ENCODE assay signal across 29 cellular contexts in the genomic region with DNA sequence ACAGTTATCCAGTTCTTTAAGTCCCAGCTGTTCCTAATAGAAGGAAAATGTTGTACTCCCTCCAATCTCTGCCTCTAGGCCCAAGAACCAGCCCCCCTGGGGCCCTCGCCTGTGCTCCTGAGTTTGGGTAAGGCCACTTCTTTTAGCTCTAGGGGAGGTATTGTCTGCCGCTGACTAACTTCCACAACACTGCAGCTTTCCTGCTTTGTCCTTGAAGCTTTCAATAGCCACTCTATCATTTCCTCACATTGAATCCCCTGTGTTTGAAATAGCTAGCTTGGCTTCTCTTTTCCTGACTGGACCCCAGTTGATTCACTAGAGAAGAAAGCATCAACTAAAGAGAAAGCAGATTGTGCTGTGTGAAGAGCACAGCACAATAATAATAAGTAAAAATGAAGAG. TPM values are rescaled to one million over a fixed set of nuclear protein-coding genes. Genes with fewer than 3 reads are reported as not detected.
DNase-seq lines count a peak whose midpoint lies in the region; ATAC-seq and TF ChIP-seq lines count a peak whose summit lies in the region.
"Had no signal": no experiment of that assay in that cellular context is flagged by ENCODE, and none has a peak within 500 bp of the region (broad histone marks: within the 10 kb centered on the region; RNA-seq: fewer than 3 reads in every experiment).

No MANE protein-coding gene starts in this region.

- H3K14ac ChIP-seq in neuronal stem cell (ENCODE audit: low read length) = no peak overlapping the region

- 84% methylated on average over 2 of the region's 2 CpGs; no CpG with 5 or more reads in 1 of the 2 experiments for WGBS in endodermal cell (ENCODE audit: insufficient coverage in 1 of 2, insufficient read length in 1 of 2), 2 experiments
- WGBS in neuronal stem cell (ENCODE audit: extremely low coverage in 2 of 2, insufficient read length in 2 of 2, insufficient replicate concordance in 1 of 2), 2 donors = no CpG with 5 or more reads among the region's 2 CpGs

- no peak overlapping the region for H3K4me3 Mint-ChIP-seq in HFFc6
- no peak overlapping the region for H3K4me3 Mint-ChIP-seq in endodermal cell
- H3K4me3 Mint-ChIP-seq: IgD-negative memory B cell, immature natural killer cell, nephron progenitor cell had no signal

- ATAC-seq in Panc1 (no peak), HG03045 (IDR thresholded peaks at IDR 0.05; ENCODE audit: unreplicated experiment) (no peak), GM21825 (IDR thresholded peaks at IDR 0.05; ENCODE audit: unreplicated experiment) (no peak), GM19452 (IDR thresholded peaks at IDR 0.05; ENCODE audit: unreplicated experiment) (no peak)

- H2BK120ac ChIP-seq in neuronal stem cell (ENCODE audit: low read depth, low read length) = no peak overlapping the region

- H4K8ac ChIP-seq in neuronal stem cell (ENCODE audit: low read depth, low read length) = no peak overlapping the region

- in situ Hi-C loops in Panc1 (cut with HindIII; ENCODE audit: low pct_unique_long_range_greater_than_20kb, low sequenced_read_pairs) = no loop called here

- H3K9me3 Mint-ChIP-seq in HFFc6 (no peaks in the 10 kb centered on the region), endodermal cell (no peaks in the 10 kb centered on the region)
- H3K9me3 Mint-ChIP-seq: immature natural killer cell had no signal

- no peak for TF ChIP-seq CTCF in HFFc6 (IDR thresholded peaks at IDR 0.05)
- no peak for TF ChIP-seq CTCF in Panc1 (IDR thresholded peaks at IDR 0.05)
- TF ChIP-seq CTCF in endodermal cell (conservative IDR thresholded peaks at IDR 0.05) = no peak

- H3K36me3 ChIP-seq in Panc1 (ENCODE audit: control insufficient read depth, insufficient read depth, low read length) (no peaks in the 10 kb centered on the region), endodermal cell (ENCODE audit: control insufficient read depth, insufficient read depth, low read length) (no peaks in the 10 kb centered on the region), neuronal stem cell (replicated peaks in 1 of 2; ENCODE audit: control insufficient read depth in 2 of 2, insufficient read depth in 2 of 2, low read length in 2 of 2) (no peaks in the 10 kb centered on the region)
- H3K36me3 ChIP-seq: BLaER1 treated with 17β-estradiol and CSF1 and Interleukin-3, amounts not matched to agents 10 nM and 100 nM; right atrium auricular region; suprapubic skin had no signal

- no peak overlapping the region for H2BK5ac ChIP-seq in neuronal stem cell (ENCODE audit: low read length)

- POLR2A ChIA-PET in Panc1 (lab: Charles Lee) = no interaction called here

- H3K27me3 Mint-ChIP-seq in HFFc6 (ENCODE audit: insufficient read depth) (no peaks in the 10 kb centered on the region; the same call in 1 of the 2 replicates), endodermal cell (ENCODE audit: insufficient read depth) (no peaks in the 10 kb centered on the region)

- H3K27ac ChIP-seq in Panc1 (ENCODE audit: low read length) (peak overlapping the region; percentile 62; the same call in 1 of the 2 replicates), endodermal cell (ENCODE audit: low read depth, low read length) (no peak overlapping the region), neuronal stem cell (replicated peaks; ENCODE audit: low read length) (peak overlapping the region; percentile 37)
- H3K27ac ChIP-seq: BLaER1 treated with 17β-estradiol and CSF1 and Interleukin-3, amounts not matched to agents 10 nM and 100 nM; dorsolateral prefrontal cortex; parathyroid adenoma; right atrium auricular region had no signal

- no peaks in the 10 kb centered on the region for H3K79me1 ChIP-seq in neuronal stem cell (ENCODE audit: low read depth, low read length)

- no peak overlapping the region for H3K23ac ChIP-seq in neuronal stem cell (ENCODE audit: low read depth, low read length, poor library complexity)

- no peaks in the 10 kb centered on the region for H3K9me3 ChIP-seq in Panc1 (ENCODE audit: control insufficient read depth, insufficient read depth, low read depth, low read length)
- H3K9me3 ChIP-seq in endodermal cell (ENCODE audit: control insufficient read depth, low read length) = no peaks in the 10 kb centered on the region
- H3K9me3 ChIP-seq in neuronal stem cell (replicated peaks in 1 of 2; ENCODE audit: control insufficient read depth in 2 of 2, insufficient read depth in 1 of 2, low read depth in 1 of 2, low read length in 2 of 2) = no peaks in the 10 kb centered on the region
- H3K9me3 ChIP-seq: BLaER1 treated with 17β-estradiol and CSF1 and Interleukin-3, amounts not matched to agents 10 nM and 100 nM; right atrium auricular region; suprapubic skin had no signal

- H3K18ac ChIP-seq in neuronal stem cell (ENCODE audit: low read length) = peak overlapping the region; percentile 51

- H3K4me2 ChIP-seq in neuronal stem cell (ENCODE audit: insufficient read depth, low read length, poor library complexity, severe bottlenecking) = no peak overlapping the region

- H4K91ac ChIP-seq in neuronal stem cell (ENCODE audit: low read depth, low read length, poor library complexity) = no peak overlapping the region

- no peak overlapping the region for H3K9ac ChIP-seq in endodermal cell (ENCODE audit: extremely low read depth, low read length, poor library complexity, severe bottlenecking)
- H3K9ac ChIP-seq in neuronal stem cell (ENCODE audit: low read depth, low read length, poor library complexity) = no peak overlapping the region
- H3K9ac ChIP-seq: parathyroid adenoma had no signal

- peak overlapping the region; percentile 4; the same call in 1 of the 2 replicates for H3K27ac Mint-ChIP-seq in HFFc6
- peak overlapping the region; percentile 61 for H3K27ac Mint-ChIP-seq in endodermal cell
- H3K27ac Mint-ChIP-seq: IgD-negative memory B cell, immature natural killer cell, nephron progenitor cell had no signal

- H2BK15ac ChIP-seq in neuronal stem cell (ENCODE audit: low read length) = no peak overlapping the region

- no peak overlapping the region for H2AK5ac ChIP-seq in neuronal stem cell (ENCODE audit: low read depth, low read length)

- H3K4me1 ChIP-seq in Panc1 (ENCODE audit: control insufficient read depth, insufficient read depth, low read length) = peaks cover 30% of the 10 kb centered on the region
- no peaks in the 10 kb centered on the region for H3K4me1 ChIP-seq in endodermal cell (ENCODE audit: control insufficient read depth, insufficient read depth, low read length)
- peaks cover 0 to 5% of the 10 kb centered on the region in 2 donors for H3K4me1 ChIP-seq in neuronal stem cell (ENCODE audit: control insufficient read depth in 2 of 2, insufficient read depth in 1 of 2, low read depth in 1 of 2, low read length in 2 of 2)

- BruUV-seq in Panc1 (replicated peaks; lab: Mats Ljungman, UMichigan) = no TSS peak

- no peak overlapping the region for H2AFZ ChIP-seq in neuronal stem cell (ENCODE audit: low read length)
- H2AFZ ChIP-seq: parathyroid adenoma had no signal

- H3K36me3 Mint-ChIP-seq in HFFc6 (ENCODE audit: low read depth) (no peaks in the 10 kb centered on the region), endodermal cell (ENCODE audit: low read depth) (no peaks in the 10 kb centered on the region)
- H3K36me3 Mint-ChIP-seq: IgD-negative memory B cell, immature natural killer cell had no signal

- no peak overlapping the region for H3K4me3 ChIP-seq in Panc1 (ENCODE audit: low read depth in 2 of 2, low read length in 2 of 2)
- H3K4me3 ChIP-seq in endodermal cell (ENCODE audit: low read length) = no peak overlapping the region
- no peak overlapping the region for H3K4me3 ChIP-seq in neuronal stem cell (ENCODE audit: low read length in 2 of 2)
- H3K4me3 ChIP-seq: BLaER1 treated with 17β-estradiol and CSF1 and Interleukin-3, amounts not matched to agents 10 nM and 100 nM; dorsolateral prefrontal cortex; GM12878; right atrium auricular region; suprapubic skin had no signal

- H3K4ac ChIP-seq in neuronal stem cell (ENCODE audit: low read length) = no peak overlapping the region

- H3K4me1 Mint-ChIP-seq in HFFc6 (ENCODE audit: low read depth) (peaks cover 31% of the 10 kb centered on the region), endodermal cell (peaks cover 4% of the 10 kb centered on the region)
- H3K4me1 Mint-ChIP-seq: IgD-negative memory B cell had no signal

- H3K27me3 ChIP-seq in Panc1 (ENCODE audit: control insufficient read depth, insufficient read depth, low read length) (no peaks in the 10 kb centered on the region), endodermal cell (ENCODE audit: control insufficient read depth, insufficient read depth, low read length, poor library complexity, severe bottlenecking) (no peaks in the 10 kb centered on the region), neuronal stem cell (ENCODE audit: control insufficient read depth in 3 of 3, insufficient read depth in 3 of 3, low read depth in 1 of 3, low read length in 3 of 3) (peaks cover 0 to 3% (median 0%) of the 10 kb centered on the region in 3 experiments)
- H3K27me3 ChIP-seq: BLaER1 treated with 17β-estradiol and CSF1 and Interleukin-3, amounts not matched to agents 10 nM and 100 nM; dorsolateral prefrontal cortex; right atrium auricular region; suprapubic skin had no signal

- CTCF ChIA-PET in Panc1 (lab: Charles Lee) = interaction anchor here (1.3 kb wide), 1 partner anchor 50 kb away, joined by 3 read pairs; no protein-coding TSS in a partner anchor

- intact Hi-C loops in Panc1 (cut with micrococcal nuclease; ENCODE audit: unreplicated experiment) = no loop called here

- H2BK12ac ChIP-seq in neuronal stem cell (ENCODE audit: low read length) = no peak overlapping the region

- DNase-seq in HFFc6 (no peak), Panc1 (ENCODE audit: low read depth, low spot score) (no peak), endodermal cell (no peak), neuronal stem cell (ENCODE audit: low spot score) (no peak), NCI-H128 (lab: John Stamatoyannopoulos, UW; ENCODE audit: unreplicated experiment) (no peak)
- DNase-seq: activated gamma-delta T cell; activated T-cell treated with anti-CD3 and anti-CD28 coated beads, Interleukin-2, amount 50 U/mL, for 1 hour; dorsolateral prefrontal cortex; EL; immature natural killer cell; left cardiac atrium; MV-4-11; NCI-H146; NCI-H446 treated with DMSO at 0.1 percent for 48 hours; NCI-H82; nephron progenitor cell; RPMI8226; small intestine; stimulated activated naive CD4-positive, alpha-beta T cell treated with Interleukin-2 at 50 U/mL for 16 hours had no signal

RNA-seq across cellular contexts. Expression of gene KRT80, which starts 28.8 kb away (rescaled TPM):
- total RNA-seq in HFFc6 (2021; fragmentation: NEBNext Ultra II Directional; extraction: Animal tissue kit (Norgen Biotek cat#: 25700)) = 1 to 10 TPM; 2.3 to 3.7 (median 2.8) TPM
- total RNA-seq in Panc1 (2021; ENCODE audit: unreplicated experiment) = 51.5 TPM
- 30.3 TPM for polyA plus RNA-seq in Panc1 (2012; ENCODE audit: insufficient read length)
- under 1 TPM; 0.07 to 0.09 TPM for total RNA-seq in endodermal cell
- polyA plus RNA-seq in endodermal cell (2013, experiment 1 of 2) = 0.11 TPM
- polyA plus RNA-seq in endodermal cell (2013, experiment 2 of 2) = 0.08 TPM
- 0.07 TPM for polyA plus RNA-seq in neuronal stem cell (2013, experiment 1 of 2)
- 0.07 TPM for polyA plus RNA-seq in neuronal stem cell (2013, experiment 2 of 2)
- total RNA-seq: cerebellum, GM12878 had no signal
- polyA plus RNA-seq: IgD-negative memory B cell, immature natural killer cell had no signal

Comparison
In these comparisons a context has a peak if more than half of its experiments do, and no peak if none do; other contexts are left out.
1. RNA of gene KRT80, which starts 28.8 kb away (total RNA-seq): 51.5 TPM in Panc1 (single experiment); 2.3 to 3.7 TPM in HFFc6 and 0.07 to 0.09 TPM in endodermal cell; every median in the first group is over 10 times any median in the second.